In genomic region chr19:53131732-53132131, GRCh38 we compare ENCODE assay signal across 8 cellular contexts. TPM values are rescaled to one million over a fixed set of nuclear protein-coding genes. Genes with fewer than 3 reads are reported as not detected.
A peak's percentile ranks its signal among the peaks of the same experiment; 100 is the strongest.
DNase-seq lines count a peak whose midpoint lies in the region; ATAC-seq and TF ChIP-seq lines count a peak whose summit lies in the region.

No MANE protein-coding gene starts in this region.

- H3K9me3 ChIP-seq in CD4-positive, alpha-beta memory T cell (ENCODE audit: control insufficient read depth in 1 of 2, low read length in 2 of 2) = peaks cover 0 to 23% of the 10 kb centered on the region in 2 donors
- no peaks in the 10 kb centered on the region for H3K9me3 ChIP-seq in SJSA1 (replicated peaks)
- H3K9me3 ChIP-seq in parathyroid adenoma (ENCODE audit: control insufficient read depth, low read length) = no peaks in the 10 kb centered on the region

- peak overlapping the region in 1 of 7 donors; percentile 66 for H3K27ac Mint-ChIP-seq in CD4-positive, alpha-beta memory T cell
- peak overlapping the region; percentile 4 for H3K27ac Mint-ChIP-seq in glutamatergic neuron (ENCODE audit: unreplicated experiment)

- intact Hi-C loops in CD4-positive, alpha-beta memory T cell (cut with micrococcal nuclease) = no loop called here

- H3K4me1 ChIP-seq in CD4-positive, alpha-beta memory T cell (ENCODE audit: insufficient read depth, low read length) = no peaks in the 10 kb centered on the region
- H3K4me1 ChIP-seq in SJSA1 (replicated peaks) = peaks cover 9% of the 10 kb centered on the region
- peaks cover 4% of the 10 kb centered on the region for H3K4me1 ChIP-seq in parathyroid adenoma

- H3K4me1 Mint-ChIP-seq in CD4-positive, alpha-beta memory T cell = peaks cover 0 to 10% (median 5%) of the 10 kb centered on the region in 4 donors
- H3K4me1 Mint-ChIP-seq in glutamatergic neuron (ENCODE audit: low read depth, unreplicated experiment) = peaks cover 4% of the 10 kb centered on the region

- peaks cover 10 to 15% of the 10 kb centered on the region in 2 donors for H3K36me3 Mint-ChIP-seq in CD4-positive, alpha-beta memory T cell
- H3K36me3 Mint-ChIP-seq in glutamatergic neuron (ENCODE audit: unreplicated experiment) = peaks cover 5% of the 10 kb centered on the region

- no peak overlapping the region for H3K4me3 ChIP-seq in CD4-positive, alpha-beta memory T cell (ENCODE audit: low read length in 2 of 2)
- peak overlapping the region; percentile 49 for H3K4me3 ChIP-seq in SJSA1
- peak overlapping the region; percentile 88 for H3K4me3 ChIP-seq in parathyroid adenoma (ENCODE audit: low read depth, low read length)

- peak overlapping the region; percentile 98 for H3K4me2 ChIP-seq in parathyroid adenoma (ENCODE audit: low read length)

- TF ChIP-seq CTCF in glutamatergic neuron (IDR thresholded peaks at IDR 0.05; ENCODE audit: partially characterized antibody, unreplicated experiment) (no peak), parathyroid adenoma (IDR thresholded peaks at IDR 0.05) (no peak)

- CTCF ChIA-PET in CD4-positive, alpha-beta memory T cell (lab: Charles Lee; ENCODE audit: partially characterized antibody) = no interaction called here

- H3K9ac ChIP-seq in parathyroid adenoma = no peak overlapping the region

- H3K4me3 Mint-ChIP-seq in CD4-positive, alpha-beta memory T cell = peak overlapping the region in 6 of 8 donors; percentile 1 to 80 (median 68)
- H3K4me3 Mint-ChIP-seq in glutamatergic neuron (ENCODE audit: unreplicated experiment) = peak overlapping the region; percentile 91

- H3K79me2 ChIP-seq in parathyroid adenoma = peaks cover 3% of the 10 kb centered on the region

- no peak for DNase-seq in CD4-positive, alpha-beta memory T cell
- DNase-seq in SJSA1 (ENCODE audit: low read depth in 1 of 2, low spot score in 2 of 2) (no peak), glutamatergic neuron (no peak), HUDEP-2 (lab: John Stamatoyannopoulos, UW; ENCODE audit: unreplicated experiment in 76 of 76) (no peak), GOT3 (lab: John Stamatoyannopoulos, UW) (no peak), DMS153 treated with DMSO at 0.1 percent for 48 hours (lab: John Stamatoyannopoulos, UW; ENCODE audit: unreplicated experiment) (no peak)

- no peak for ATAC-seq in HG03139 (IDR thresholded peaks at IDR 0.05; ENCODE audit: unreplicated experiment)

- H3K27ac ChIP-seq in CD4-positive, alpha-beta memory T cell (ENCODE audit: low read depth, low read length) = no peak overlapping the region
- no peak overlapping the region for H3K27ac ChIP-seq in SJSA1
- no peak overlapping the region for H3K27ac ChIP-seq in parathyroid adenoma

- no peaks in the 10 kb centered on the region for H3K36me3 ChIP-seq in CD4-positive, alpha-beta memory T cell (ENCODE audit: insufficient read depth, low read length)
- H3K36me3 ChIP-seq in SJSA1 (no peaks in the 10 kb centered on the region), parathyroid adenoma (ENCODE audit: control insufficient read depth, insufficient read depth, low read length) (no peaks in the 10 kb centered on the region)

- peaks cover 5 to 8% of the 10 kb centered on the region in 2 donors for H3K27me3 Mint-ChIP-seq in CD4-positive, alpha-beta memory T cell
- peaks cover 12% of the 10 kb centered on the region for H3K27me3 Mint-ChIP-seq in glutamatergic neuron (ENCODE audit: unreplicated experiment)

- POLR2A ChIA-PET in CD4-positive, alpha-beta memory T cell (lab: Charles Lee; ENCODE audit: partially characterized antibody) = no interaction called here

- H3K27me3 ChIP-seq in CD4-positive, alpha-beta memory T cell (ENCODE audit: insufficient read depth, low read length) = no peaks in the 10 kb centered on the region
- H3K27me3 ChIP-seq in SJSA1 (replicated peaks) = no peaks in the 10 kb centered on the region
- H3K27me3 ChIP-seq in parathyroid adenoma (ENCODE audit: control insufficient read depth, insufficient read depth, low read length) = no peaks in the 10 kb centered on the region

- peaks cover 4 to 83% (median 64%) of the 10 kb centered on the region in 8 donors for H3K9me3 Mint-ChIP-seq in CD4-positive, alpha-beta memory T cell
- peaks cover 5% of the 10 kb centered on the region for H3K9me3 Mint-ChIP-seq in glutamatergic neuron (ENCODE audit: unreplicated experiment)

- H2AFZ ChIP-seq in parathyroid adenoma = peak overlapping the region; percentile 75

RNA-seq across cellular contexts. Expression of gene ZNF415, which starts 1.0 kb away (rescaled TPM):
- 1 to 10 TPM; 1.0 to 1.3 TPM for total RNA-seq in CD4-positive, alpha-beta memory T cell
- polyA plus RNA-seq in CD4-positive, alpha-beta memory T cell = 1 to 10 TPM; 1.6 to 1.8 TPM
- 3.2 and 9.7 TPM in 2 replicates for total RNA-seq in SJSA1 (2014; rRNA removed; shearing (Covaris generic))
- 12.7 TPM for total RNA-seq in glutamatergic neuron (ENCODE audit: unreplicated experiment)

RNA-seq across cellular contexts. Expression of gene ZNF347, which starts 27.1 kb away (rescaled TPM):
- total RNA-seq in CD4-positive, alpha-beta memory T cell = 10 to 100 TPM; 23.0 to 24.3 TPM
- polyA plus RNA-seq in CD4-positive, alpha-beta memory T cell = 1 to 10 TPM; 3.4 to 4.5 TPM
- 7.0 and 8.4 TPM in 2 replicates for total RNA-seq in SJSA1 (2014; rRNA removed; shearing (Covaris generic))
- total RNA-seq in glutamatergic neuron (ENCODE audit: unreplicated experiment) = 11.1 TPM

RNA-seq across cellular contexts. Expression of gene ZNF160, which starts 28.5 kb away (rescaled TPM):
- 10 to 100 TPM; 72.0 to 81.1 TPM for total RNA-seq in CD4-positive, alpha-beta memory T cell
- polyA plus RNA-seq in CD4-positive, alpha-beta memory T cell = 10 to 100 TPM; 19.0 to 31.0 TPM
- total RNA-seq in SJSA1 (2014; rRNA removed; shearing (Covaris generic)) = 6.7 and 13.1 TPM in 2 replicates
- total RNA-seq in glutamatergic neuron (ENCODE audit: unreplicated experiment) = 127 TPM

Comparison
In these comparisons a context has a peak if more than half of its experiments do, and no peak if none do; other contexts are left out.
1. H3K4me3 ChIP-seq: peak in SJSA1 (single experiment) and parathyroid adenoma (single experiment); none in CD4-positive, alpha-beta memory T cell (0 of 2).